8 cellular contexts compared by ENCODE assay signal in the genomic region with DNA sequence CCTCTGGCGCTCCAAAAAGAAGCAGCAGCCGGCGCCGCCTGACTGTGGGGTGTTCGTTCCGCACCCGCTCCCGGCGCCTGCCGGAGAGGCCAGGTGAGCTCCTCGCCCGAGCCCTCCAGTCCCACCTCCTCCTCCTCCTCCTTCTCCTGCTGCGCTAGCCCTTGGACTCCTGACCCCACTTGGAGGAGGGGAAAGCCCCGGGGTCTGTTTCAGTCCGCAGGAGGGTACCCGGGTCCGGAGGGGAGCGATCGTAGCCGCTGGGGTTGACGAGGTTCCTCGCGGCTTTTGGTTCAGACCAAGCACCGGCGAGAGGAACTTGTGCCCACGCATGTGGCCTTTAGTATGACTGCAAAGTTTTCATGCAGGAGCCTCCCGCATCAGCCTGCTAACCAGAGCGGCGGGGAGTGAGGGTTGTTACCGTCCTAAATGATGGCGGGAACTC. TPM values are rescaled to one million over a fixed set of nuclear protein-coding genes. Genes with fewer than 3 reads are reported as not detected.
DNase-seq lines count a peak whose midpoint lies in the region; ATAC-seq and TF ChIP-seq lines count a peak whose summit lies in the region.

No MANE protein-coding gene starts in this region.

- peak overlapping the region in 1 of 2 donors; percentile 52 for H3K27ac Mint-ChIP-seq in natural killer cell

- no peak overlapping the region for H3K27ac ChIP-seq in effector memory CD4-positive, alpha-beta T cell (ENCODE audit: insufficient read depth, low read length, poor library complexity, severe bottlenecking)

- ATAC-seq in GM18517 (IDR thresholded peaks at IDR 0.05; ENCODE audit: unreplicated experiment) = peak; percentile 33
- ATAC-seq in HG03039 (IDR thresholded peaks at IDR 0.05; ENCODE audit: unreplicated experiment) = peak; percentile 27
- peak in 1 of 3 donors; percentile 17 for ATAC-seq in natural killer cell

- no peaks in the 10 kb centered on the region for H3K36me3 ChIP-seq in effector memory CD4-positive, alpha-beta T cell (ENCODE audit: control insufficient read depth, insufficient read depth, low read length)

- peak overlapping the region; percentile 82 for H3K4me3 Mint-ChIP-seq in natural killer cell

- intact Hi-C loops in natural killer cell (cut with micrococcal nuclease) = no loop called here

- no peaks in the 10 kb centered on the region for H3K36me3 Mint-ChIP-seq in natural killer cell

- H3K9me3 Mint-ChIP-seq in natural killer cell = no peaks in the 10 kb centered on the region

- no peak for TF ChIP-seq CTCF in natural killer cell (IDR thresholded peaks at IDR 0.05)

- peak; percentile 12 for DNase-seq in UCSD-AML1 (lab: John Stamatoyannopoulos, UW; ENCODE audit: unreplicated experiment)
- peak in 1 of 3 donors; percentile 1 for DNase-seq in effector memory CD4-positive, alpha-beta T cell
- DNase-seq in natural killer cell = peak; percentile 20
- no peak for DNase-seq in NCI-H1436 (lab: John Stamatoyannopoulos, UW)
- DNase-seq in AML-193 (lab: John Stamatoyannopoulos, UW) = no peak
- no peak for DNase-seq in NCI-H446 (lab: John Stamatoyannopoulos, UW)

- H3K27me3 ChIP-seq in effector memory CD4-positive, alpha-beta T cell (replicated peaks; ENCODE audit: control insufficient read depth, insufficient read depth, low read length, poor library complexity, severe bottlenecking) = peaks cover 3% of the 10 kb centered on the region

- peaks cover 11% of the 10 kb centered on the region for H3K4me1 ChIP-seq in effector memory CD4-positive, alpha-beta T cell (ENCODE audit: control insufficient read depth, insufficient read depth, low read length, poor library complexity, severe bottlenecking)

- H3K4me1 Mint-ChIP-seq in natural killer cell = peaks cover 5 to 12% of the 10 kb centered on the region in 2 donors

- peak overlapping the region; percentile 55 for H3K4me3 ChIP-seq in effector memory CD4-positive, alpha-beta T cell (ENCODE audit: insufficient read depth, low read depth, low read length, poor library complexity, severe bottlenecking)

- H3K27me3 Mint-ChIP-seq in natural killer cell (ENCODE audit: low read depth in 2 of 2) = peaks cover 37 to 47% of the 10 kb centered on the region in 2 donors

- H3K9me3 ChIP-seq in effector memory CD4-positive, alpha-beta T cell (ENCODE audit: control insufficient read depth, low read length) = no peaks in the 10 kb centered on the region

RNA-seq across cellular contexts. Expression of a gene that starts 0.5 kb away (rescaled TPM):
- total RNA-seq in natural killer cell = 10 to 100 TPM; 16.3 to 21.8 (median 17.5) TPM

RNA-seq across cellular contexts. Expression of a gene that starts 35.5 kb away (rescaled TPM):
- total RNA-seq in natural killer cell = 10 to 100 TPM; 27.5 to 39.0 (median 35.4) TPM

Comparison
In these comparisons a context has a peak if more than half of its experiments do, and no peak if none do; other contexts are left out.
1. DNase-seq: peak in UCSD-AML1 (single experiment) and natural killer cell (single experiment); none in NCI-H1436 (single experiment), AML-193 (0 of 2) and NCI-H446 (0 of 2).